ENCODE assay signal across 9 cellular contexts in the genomic region with DNA sequence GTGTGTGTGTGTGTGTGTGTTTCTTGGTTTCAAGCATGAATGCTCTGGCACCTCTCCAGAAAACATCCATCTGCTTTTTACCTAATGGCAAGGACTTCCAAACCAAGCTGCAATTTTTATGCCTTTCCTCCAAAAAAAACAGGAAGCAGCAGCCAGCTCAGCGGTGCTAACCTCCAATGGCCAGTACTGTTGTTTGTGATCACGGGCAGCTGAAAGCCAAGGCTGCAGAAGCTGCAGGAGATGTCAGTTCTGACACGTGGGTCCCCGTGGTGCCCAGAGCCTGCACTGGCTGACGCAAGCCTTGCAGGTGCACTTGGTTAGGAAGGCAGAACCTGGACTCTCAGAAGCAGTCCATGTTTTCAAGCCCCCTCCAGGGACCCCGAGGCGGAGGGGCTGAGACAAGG.
DNase-seq lines count a peak whose midpoint lies in the region; ATAC-seq and TF ChIP-seq lines count a peak whose summit lies in the region.
"Had no signal": no experiment of that assay in that cellular context is flagged by ENCODE, and none has a peak within 500 bp of the region (broad histone marks: within the 10 kb centered on the region; RNA-seq: fewer than 3 reads in every experiment).

No MANE protein-coding gene starts in this region.

- no peaks in the 10 kb centered on the region for H3K4me1 ChIP-seq in hepatocyte (ENCODE audit: insufficient read depth)

- no peak overlapping the region for H2AFZ ChIP-seq in hepatocyte

- H3K4me2 ChIP-seq in hepatocyte: no peak overlapping the region

- H3K27ac ChIP-seq in coronary artery (no peak overlapping the region), hepatocyte (no peak overlapping the region), RWPE1 (no peak overlapping the region)

- no peak overlapping the region for H3K27ac Mint-ChIP-seq in HFFc6

- H3K27me3 Mint-ChIP-seq in HFFc6 (ENCODE audit: insufficient read depth): no peaks in the 10 kb centered on the region

- H4K20me1 ChIP-seq in hepatocyte (ENCODE audit: insufficient read depth, poor library complexity, severe bottlenecking): no peaks in the 10 kb centered on the region

- DNase-seq in HFFc6: peak; percentile 59
- peak; percentile 48 for DNase-seq in NCI-H2227 treated with DMSO at 0.1 percent for 48 hours (lab: John Stamatoyannopoulos, UW)
- DNase-seq in coronary artery (ENCODE audit: low spot score): no peak
- DNase-seq in pulmonary artery endothelial cell (ENCODE audit: low read depth, low spot score): peak; percentile 70
- no peak for DNase-seq in hepatocyte (ENCODE audit: low spot score)
- DNase-seq in RWPE1 (ENCODE audit: low spot score): no peak
- DNase-seq: T-helper 2 cell had no signal

- H3K9me2 ChIP-seq in hepatocyte (replicated peaks; ENCODE audit: insufficient read depth): no peaks in the 10 kb centered on the region

- POLR2A ChIA-PET in RWPE1 (lab: Yijun Ruan, JAX; ENCODE audit: low non-redundant PET): no interaction called here

- H3K9me3 ChIP-seq in hepatocyte (ENCODE audit: low read depth): no peaks in the 10 kb centered on the region

- H3K27me3 ChIP-seq in hepatocyte: no peaks in the 10 kb centered on the region

- WGBS in hepatocyte (ENCODE audit: low lambda C conversion rate, missing lambda C conversion rate): 55% methylated on average over 7 of the region's 7 CpGs

- peak overlapping the region; percentile 3 for H3K4me3 ChIP-seq in coronary artery
- no peak overlapping the region for H3K4me3 ChIP-seq in hepatocyte

- CTCF ChIA-PET in RWPE1 (lab: Yijun Ruan, JAX): interaction anchor here (0.6 kb wide), 1 partner anchor 14 kb away, joined by 3 read pairs; no protein-coding TSS in a partner anchor

- peaks cover 28% of the 10 kb centered on the region for H3K4me1 Mint-ChIP-seq in HFFc6 (ENCODE audit: low read depth)

- H3K79me2 ChIP-seq in hepatocyte: no peaks in the 10 kb centered on the region

- no peaks in the 10 kb centered on the region for H3K9me3 Mint-ChIP-seq in HFFc6

- TF ChIP-seq CTCF in HFFc6 (IDR thresholded peaks at IDR 0.05) (no peak), coronary artery (IDR thresholded peaks at IDR 0.05) (no peak), hepatocyte (IDR thresholded peaks at IDR 0.05; ENCODE audit: poor library complexity) (no peak), RWPE1 (conservative IDR thresholded peaks at IDR 0.05; ENCODE audit: low read depth) (no peak)

- H3K4me3 Mint-ChIP-seq in HFFc6: no peak overlapping the region

- H3K36me3 ChIP-seq in hepatocyte (replicated peaks; ENCODE audit: insufficient read depth, low read depth): no peaks in the 10 kb centered on the region

- H3K36me3 Mint-ChIP-seq in HFFc6 (ENCODE audit: low read depth): no peaks in the 10 kb centered on the region

- no peak for ATAC-seq in HG03354 (IDR thresholded peaks at IDR 0.05; ENCODE audit: poor library complexity, severe bottlenecking, unreplicated experiment)
- ATAC-seq in HG03565 (IDR thresholded peaks at IDR 0.05; ENCODE audit: unreplicated experiment): no peak

Comparison
In these comparisons a context has a peak if more than half of its experiments do, and no peak if none do; other contexts are left out.
1. DNase-seq: peak in HFFc6 (single experiment), NCI-H2227 treated with DMSO at 0.1 percent for 48 hours (single experiment) and pulmonary artery endothelial cell (single experiment); none in coronary artery (single experiment), hepatocyte (single experiment) and RWPE1 (single experiment).